In genomic region chr12:18969512-18969911, GRCh38 we compare ENCODE assay signal across 7 cellular contexts.
"Had no signal": no experiment of that assay in that cellular context is flagged by ENCODE, and none has a peak within 500 bp of the region (broad histone marks: within the 10 kb centered on the region; RNA-seq: fewer than 3 reads in every experiment).

No MANE protein-coding gene starts in this region.

- H3K27ac ChIP-seq: GM23248, HL-60 had no signal

- H3K4me3 ChIP-seq: GM23248 had no signal

- H2AFZ ChIP-seq: GM23248 had no signal

- FAIRE-seq: H54 had no signal

- H3K9ac ChIP-seq: GM23248 had no signal

- DNase-seq: GM23248, GOT3, H9, HCEC 1CT, KG1 had no signal
